Comparison of ENCODE assay signal across 8 cellular contexts in the genomic region with DNA sequence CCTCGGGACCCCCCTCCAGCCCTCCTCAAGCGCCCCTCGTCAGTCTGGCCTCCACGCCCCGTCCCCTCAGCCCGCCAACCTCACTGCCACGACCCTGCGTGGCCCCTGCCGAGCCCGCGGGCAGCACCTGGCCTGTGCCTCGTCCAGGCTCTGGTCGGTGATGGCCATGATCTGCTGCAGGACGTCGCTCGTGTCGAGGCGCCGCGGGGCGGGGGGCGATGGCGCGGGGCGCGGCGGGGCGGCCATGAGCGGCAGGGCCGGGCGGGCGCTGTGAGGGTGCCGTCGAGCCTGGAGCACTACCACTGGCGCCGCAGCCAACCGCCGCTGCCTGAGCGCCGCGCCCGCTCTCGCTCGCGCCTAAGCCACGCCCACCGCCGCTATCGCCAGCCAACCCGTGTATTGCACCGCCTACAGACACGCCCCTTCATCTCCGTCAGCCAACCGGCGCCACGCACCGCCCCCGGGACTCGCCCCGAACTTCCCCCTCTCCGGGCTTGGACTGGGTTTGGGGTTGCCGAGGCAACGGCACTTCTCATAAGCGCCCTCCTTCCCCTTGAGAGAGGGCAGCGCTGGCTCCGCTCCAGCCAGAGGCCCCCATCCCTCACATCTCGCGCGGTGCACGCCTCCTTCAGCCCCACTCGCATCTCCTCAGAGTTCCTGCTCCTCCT. TPM values are rescaled to one million over a fixed set of nuclear protein-coding genes. Genes with fewer than 3 reads are reported as not detected.
A peak's percentile ranks its signal among the peaks of the same experiment; 100 is the strongest.
DNase-seq lines count a peak whose midpoint lies in the region; ATAC-seq and TF ChIP-seq lines count a peak whose summit lies in the region.

Gene PBX4 (minus strand): TSS at position 304 of the 668 bp plus-strand sequence. CDS start 58 bp downstream, at position 246.

- peak; percentile 99 for DNase-seq in GM10248 (ENCODE audit: extremely low spot score)
- peak; percentile 95 for DNase-seq in NCI-H1092 treated with DMSO at 0.1 percent for 48 hours (lab: John Stamatoyannopoulos, UW)
- DNase-seq in SKM-1 treated with dmso at 0.1 percent for 144 hours (lab: John Stamatoyannopoulos, UW; ENCODE audit: unreplicated experiment): peak; percentile 98
- DNase-seq in Right ventricle myocardium superior: peak; percentile 96
- DNase-seq in trophoblast cell: peak; percentile 97 to 98
- DNase-seq in upper lobe of left lung: peak; percentile 98 to 99

- H3K9me3 ChIP-seq in trophoblast cell (ENCODE audit: insufficient read depth, low read depth, low read length) (no peaks in the 10 kb centered on the region), upper lobe of left lung (no peaks in the 10 kb centered on the region)

- no peak within 1 kb of the TSS for H2BK120ac ChIP-seq in trophoblast cell (ENCODE audit: insufficient read depth, low read length, poor library complexity)

- H3K27me3 Mint-ChIP-seq in activated naive CD4-positive, alpha-beta T cell treated with anti-CD3 and anti-CD28 coated beads, Interleukin-2, amount 50 U/mL, for 24 hours: no peaks in the 10 kb centered on the region

- H3K9ac ChIP-seq in trophoblast cell (ENCODE audit: low read length): peak within 1 kb of the TSS; percentile 36

- no peak within 1 kb of the TSS for H4K12ac ChIP-seq in trophoblast cell (ENCODE audit: low read depth, low read length)

- no peak within 1 kb of the TSS for H3K27ac ChIP-seq in trophoblast cell (ENCODE audit: low read depth, low read length)
- H3K27ac ChIP-seq in upper lobe of left lung: peak within 1 kb of the TSS in 2 of 4 donors; percentile 24 to 77

- no peaks in the 10 kb centered on the region for H3K79me1 ChIP-seq in trophoblast cell (ENCODE audit: low read length)

- H3K36me3 ChIP-seq in trophoblast cell (ENCODE audit: control insufficient read depth in 1 of 2, insufficient read depth in 2 of 2, low read length in 2 of 2) (peaks cover 3 to 6% of the 10 kb centered on the region in 2 experiments), upper lobe of left lung (no peaks in the 10 kb centered on the region)

- intact Hi-C loops in Right ventricle myocardium superior (cut with DNase I): no loop called here

- peaks cover 6 to 10% of the 10 kb centered on the region in 2 experiments for H3K4me1 ChIP-seq in trophoblast cell (ENCODE audit: control insufficient read depth in 1 of 2, insufficient read depth in 2 of 2, low read length in 2 of 2)
- H3K4me1 ChIP-seq in upper lobe of left lung: peaks cover 8 to 18% (median 15%) of the 10 kb centered on the region in 4 donors

- H3K4ac ChIP-seq in trophoblast cell (ENCODE audit: low read depth, low read length): no peak within 1 kb of the TSS

- peak within 1 kb of the TSS; percentile 88 for H3K4me3 Mint-ChIP-seq in activated naive CD4-positive, alpha-beta T cell treated with anti-CD3 and anti-CD28 coated beads, Interleukin-2, amount 50 U/mL, for 24 hours

- TF ChIP-seq POLR2A in upper lobe of left lung (IDR thresholded peaks at IDR 0.05): peak in 2 of 4 donors; percentile 59 to 84

- no peak for TF ChIP-seq EP300 in upper lobe of left lung (IDR thresholded peaks at IDR 0.05)

- no peak within 1 kb of the TSS for H2BK12ac ChIP-seq in trophoblast cell (ENCODE audit: low read length)

- H3K79me2 ChIP-seq in trophoblast cell (ENCODE audit: control insufficient read depth, insufficient read depth, low read length, poor library complexity): no peaks in the 10 kb centered on the region

- WGBS in trophoblast cell (ENCODE audit: extremely low coverage, insufficient coverage, insufficient read length): no CpG with 5 or more reads among the region's 71 CpGs
- WGBS in upper lobe of left lung, 2 donors: 1 to 2% methylated on average over 15 to 26 of the region's 71 CpGs

- no peak within 1 kb of the TSS for H2BK5ac ChIP-seq in trophoblast cell (ENCODE audit: low read depth, low read length, poor library complexity)

- CTCF ChIA-PET in GM10248 (lab: Yijun Ruan, JAX): interaction anchor here (1.0 to 2.3 kb wide), 3 partner anchors 64 to 86 kb away, joined by 3 to 9 read pairs (median 4); no protein-coding TSS in a partner anchor

- H3K4me2 ChIP-seq in trophoblast cell (ENCODE audit: low read length): peak within 1 kb of the TSS; percentile 97

- peak within 1 kb of the TSS; percentile 73 for H2AFZ ChIP-seq in trophoblast cell (ENCODE audit: insufficient read depth, low read length, poor library complexity)

- H3K4me1 Mint-ChIP-seq in activated naive CD4-positive, alpha-beta T cell treated with anti-CD3 and anti-CD28 coated beads, Interleukin-2, amount 50 U/mL, for 24 hours: peaks cover 51% of the 10 kb centered on the region

- POLR2A ChIA-PET in GM10248 (lab: Yijun Ruan, JAX): no interaction called here

- H3K27ac Mint-ChIP-seq in activated naive CD4-positive, alpha-beta T cell treated with anti-CD3 and anti-CD28 coated beads, Interleukin-2, amount 50 U/mL, for 24 hours: peak within 1 kb of the TSS; percentile 85

- no peak within 1 kb of the TSS for H2AK5ac ChIP-seq in trophoblast cell (ENCODE audit: low read length)

- no peaks in the 10 kb centered on the region for H3K9me3 Mint-ChIP-seq in activated naive CD4-positive, alpha-beta T cell treated with anti-CD3 and anti-CD28 coated beads, Interleukin-2, amount 50 U/mL, for 24 hours

- ATAC-seq in HG02588 (IDR thresholded peaks at IDR 0.05; ENCODE audit: unreplicated experiment) (peak; percentile 91), Right ventricle myocardium superior (ENCODE audit: poor library complexity) (peak; percentile 98), upper lobe of left lung (ENCODE audit: low FRiP score in 2 of 2) (peak; percentile 97 to 99)

- TF ChIP-seq CTCF in GM10248 (IDR thresholded peaks at IDR 0.05; ENCODE audit: control extremely low read depth, extremely low read depth, low read depth, missing control alignments) (no peak), upper lobe of left lung (IDR thresholded peaks at IDR 0.05) (peak in 2 of 6 experiments; percentile 8)

- H3K23ac ChIP-seq in trophoblast cell (ENCODE audit: low read length): no peak within 1 kb of the TSS

- peak within 1 kb of the TSS; percentile 64 for H4K8ac ChIP-seq in trophoblast cell (ENCODE audit: low read depth, low read length)

- H3K4me3 ChIP-seq in trophoblast cell (ENCODE audit: low read depth, low read length) (peak within 1 kb of the TSS; percentile 67), upper lobe of left lung (peak within 1 kb of the TSS; percentile 15 to 67 (median 58))

- H3K14ac ChIP-seq in trophoblast cell (ENCODE audit: low read length): peak within 1 kb of the TSS; percentile 8

- H3K27me3 ChIP-seq in trophoblast cell (ENCODE audit: insufficient read depth, low read length) (no peaks in the 10 kb centered on the region), upper lobe of left lung (no peaks in the 10 kb centered on the region)

- no peaks in the 10 kb centered on the region for H3K36me3 Mint-ChIP-seq in activated naive CD4-positive, alpha-beta T cell treated with anti-CD3 and anti-CD28 coated beads, Interleukin-2, amount 50 U/mL, for 24 hours

- H3K18ac ChIP-seq in trophoblast cell (ENCODE audit: low read length): peak within 1 kb of the TSS; percentile 27

- no peak within 1 kb of the TSS for H4K91ac ChIP-seq in trophoblast cell (ENCODE audit: low read depth, low read length)

RNA-seq across cellular contexts. Expression of gene PBX4, which starts in this region (rescaled TPM):
- not detected for total RNA-seq in Right ventricle myocardium superior
- polyA plus RNA-seq in trophoblast cell (2013): 1.4 TPM in 2 replicates
- total RNA-seq in upper lobe of left lung: 10 to 100 TPM in 2 of 6 donors, 1 to 10 TPM in 4; 2.0 to 30.4 (median 5.8) TPM

Comparison
In these comparisons a context has a peak if more than half of its experiments do, and no peak if none do; other contexts are left out.
1. Peak in DNase-seq and ATAC-seq in Right ventricle myocardium superior; RNA of the gene not detected or under 1 TPM.